In genomic region chr5:84494453-84494852, GRCh38 we compare ENCODE assay signal across 17 cellular contexts.
DNase-seq lines count a peak whose midpoint lies in the region; ATAC-seq, FAIRE-seq and TF ChIP-seq lines count a peak whose summit lies in the region.
"Had no signal": no experiment of that assay in that cellular context is flagged by ENCODE, and none has a peak within 500 bp of the region (broad histone marks: within the 10 kb centered on the region; RNA-seq: fewer than 3 reads in every experiment).

No MANE protein-coding gene starts in this region.

- in situ Hi-C loops in HAP-1 (cut with MboI; ENCODE audit: low sequenced_read_pairs), result no loop called here

- H3K4me1 ChIP-seq in left lung (no peaks in the 10 kb centered on the region), HAP-1 (no peaks in the 10 kb centered on the region)
- H3K4me1 ChIP-seq: esophagus squamous epithelium, parathyroid adenoma had no signal

- no peak overlapping the region for H3K4me3 ChIP-seq in AG10803 (ENCODE audit: low read length)
- H3K4me3 ChIP-seq in bronchial epithelial cell (ENCODE audit: low read depth, low read length), result no peak overlapping the region
- H3K4me3 ChIP-seq in left lung, result no peak overlapping the region
- H3K4me3 ChIP-seq in HAP-1, result no peak overlapping the region
- H3K4me3 ChIP-seq: esophagus squamous epithelium had no signal

- peak; percentile 40 for DNase-seq in AG10803 (ENCODE audit: low read depth)
- peak; percentile 92 for DNase-seq in LHCN-M2 (ENCODE audit: low read depth)
- DNase-seq in bronchial epithelial cell (ENCODE audit: low read depth), result peak; percentile 52
- no peak for DNase-seq in left lung
- no peak for DNase-seq in NCI-H146 treated with DMSO at 0.1 percent for 48 hours (lab: John Stamatoyannopoulos, UW; ENCODE audit: unreplicated experiment)
- no peak for DNase-seq in HAP-1 (ENCODE audit: low spot score in 2 of 2)
- no peak for DNase-seq in NCI-H146 (lab: John Stamatoyannopoulos, UW)
- DNase-seq: activated CD4-positive, alpha-beta T cell treated with anti-CD3 and anti-CD28 coated beads for 1 hour; BE2C; DND-41; esophagus squamous epithelium; NCI-H1092 treated with DMSO at 0.1 percent for 48 hours; trophoblast cell had no signal

- no peak overlapping the region for H3K27ac ChIP-seq in left lung
- H3K27ac ChIP-seq: esophagus squamous epithelium, parathyroid adenoma had no signal

- intact Hi-C loops in left lung (cut with DNase I), result no loop called here

- H3K27me3 ChIP-seq in bronchial epithelial cell (ENCODE audit: control insufficient read depth, insufficient read depth, low read length), result no peaks in the 10 kb centered on the region
- no peaks in the 10 kb centered on the region for H3K27me3 ChIP-seq in left lung
- 0 out of 2 replicates have a peak, but pooled peaks cover 3% of the 10 kb centered on the region for H3K27me3 ChIP-seq in HAP-1 (ENCODE audit: low read depth)
- H3K27me3 ChIP-seq: BE2C, esophagus squamous epithelium had no signal

- H3K9me3 ChIP-seq in left lung, result no peaks in the 10 kb centered on the region
- no peaks in the 10 kb centered on the region for H3K9me3 ChIP-seq in HAP-1
- H3K9me3 ChIP-seq: BE2C, esophagus squamous epithelium had no signal

- H3K36me3 ChIP-seq in bronchial epithelial cell (ENCODE audit: control insufficient read depth, insufficient read depth, low read length) (no peaks in the 10 kb centered on the region), left lung (no peaks in the 10 kb centered on the region), HAP-1 (replicated peaks) (no peaks in the 10 kb centered on the region)
- H3K36me3 ChIP-seq: BE2C, esophagus squamous epithelium had no signal

- TF ChIP-seq CTCF in AG10803 (conservative IDR thresholded peaks at IDR 0.05; ENCODE audit: low read length) (no peak), bronchial epithelial cell (IDR thresholded peaks at IDR 0.05; ENCODE audit: insufficient read depth, low read length, severe bottlenecking) (no peak), left lung (IDR thresholded peaks at IDR 0.05) (no peak)

- ATAC-seq in left lung (peak; percentile 38), HG03097 (IDR thresholded peaks at IDR 0.05; ENCODE audit: low FRiP score, unreplicated experiment) (no peak)
- ATAC-seq: activated naive CD4-positive, alpha-beta T cell treated with anti-CD3 and anti-CD28 coated beads, Interleukin-2, amount 50 U/mL, for 72 hours had no signal

- FAIRE-seq in bronchial epithelial cell (lab: Jason Lieb, UNC), result no peak
- FAIRE-seq: colon had no signal

Comparison
In these comparisons a context has a peak if more than half of its experiments do, and no peak if none do; other contexts are left out.
1. DNase-seq: peak in AG10803 (single experiment), LHCN-M2 (single experiment) and bronchial epithelial cell (single experiment); none in left lung (0 of 2), NCI-H146 treated with DMSO at 0.1 percent for 48 hours (single experiment), HAP-1 (0 of 2) and NCI-H146 (single experiment).